ENCODE assay signal across 11 cellular contexts in the genomic region with DNA sequence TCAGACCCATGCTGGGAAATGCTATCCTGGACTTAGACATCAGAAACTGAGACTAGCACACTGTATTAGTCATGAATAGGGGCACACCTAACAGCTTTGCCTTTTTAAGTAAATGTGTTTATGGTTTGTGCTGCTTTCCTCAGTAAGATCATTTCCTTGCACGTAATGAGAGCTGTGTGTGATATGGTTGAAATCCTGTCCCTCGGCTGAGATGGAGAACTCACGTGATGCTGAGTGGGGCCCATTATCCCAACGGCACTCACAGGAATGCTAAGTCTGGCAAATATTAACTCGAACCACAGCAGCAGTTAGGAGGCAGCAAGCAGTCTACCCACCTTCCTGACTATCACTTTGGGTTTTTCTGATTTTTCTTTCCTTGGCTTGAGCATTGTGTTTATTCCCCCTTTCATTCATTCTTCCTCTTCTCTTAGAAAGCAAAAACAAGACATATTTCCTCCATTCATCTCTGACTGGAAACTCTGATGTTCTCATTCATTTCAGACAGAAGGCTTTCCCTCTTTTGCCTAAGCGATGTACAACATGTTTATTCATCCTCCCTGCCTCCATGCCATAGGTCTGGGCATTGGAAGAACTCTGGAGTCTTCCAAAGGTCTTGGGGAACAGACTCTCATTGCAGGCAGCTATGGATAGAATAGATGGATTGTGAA. TPM values are rescaled to one million over a fixed set of nuclear protein-coding genes. Genes with fewer than 3 reads are reported as not detected.
DNase-seq lines count a peak whose midpoint lies in the region; ATAC-seq and TF ChIP-seq lines count a peak whose summit lies in the region.
"Had no signal": no experiment of that assay in that cellular context is flagged by ENCODE, and none has a peak within 500 bp of the region (broad histone marks: within the 10 kb centered on the region; RNA-seq: fewer than 3 reads in every experiment).

No MANE protein-coding gene starts in this region.

- ATAC-seq in central memory CD8-positive, alpha-beta T cell (replicated peaks; ENCODE audit: extremely low read depth, poor library complexity, severe bottlenecking): peak; percentile 46
- ATAC-seq in natural killer cell (peak in 2 of 3 donors; percentile 29 to 33), GM18861 (IDR thresholded peaks at IDR 0.05; ENCODE audit: unreplicated experiment) (no peak)

- no peak overlapping the region for H3K27ac Mint-ChIP-seq in central memory CD8-positive, alpha-beta T cell (ENCODE audit: low read depth)
- peak overlapping the region in 1 of 2 donors; percentile 6 for H3K27ac Mint-ChIP-seq in natural killer cell
- no peak overlapping the region for H3K27ac Mint-ChIP-seq in endothelial cell (ENCODE audit: unreplicated experiment)

- TF ChIP-seq EP300 in sigmoid colon (IDR thresholded peaks at IDR 0.05): no peak

- no peaks in the 10 kb centered on the region for H3K9me3 ChIP-seq in sigmoid colon
- H3K9me3 ChIP-seq: thoracic aorta had no signal

- H3K79me2 ChIP-seq in KMS-11 (ENCODE audit: insufficient read depth, low read depth): peaks cover 8% of the 10 kb centered on the region; the same call in 1 of the 2 replicates

- H4K20me1 ChIP-seq in KMS-11 (ENCODE audit: insufficient read depth): peaks cover 13% of the 10 kb centered on the region; the same call in 1 of the 2 replicates

- H3K4me1 ChIP-seq in KMS-11 (ENCODE audit: low read depth, poor library complexity, severe bottlenecking) (peaks cover 22% of the 10 kb centered on the region), sigmoid colon (peaks cover 0 to 53% (median 29%) of the 10 kb centered on the region in 4 donors)

- no peaks in the 10 kb centered on the region for H3K9me3 Mint-ChIP-seq in central memory CD8-positive, alpha-beta T cell
- H3K9me3 Mint-ChIP-seq in natural killer cell (no peaks in the 10 kb centered on the region), endothelial cell (ENCODE audit: unreplicated experiment) (no peaks in the 10 kb centered on the region)

- no peak overlapping the region for H3K9ac ChIP-seq in KMS-11

- H2AFZ ChIP-seq in KMS-11 (ENCODE audit: low read depth): no peak overlapping the region

- no peak overlapping the region for H3K27ac ChIP-seq in KMS-11
- H3K27ac ChIP-seq in sigmoid colon: peak overlapping the region in 1 of 4 donors; percentile 6
- H3K27ac ChIP-seq: thoracic aorta had no signal

- DNase-seq in COLO668 (lab: John Stamatoyannopoulos, UW; ENCODE audit: unreplicated experiment): peak; percentile 65
- DNase-seq in central memory CD8-positive, alpha-beta T cell (ENCODE audit: low spot score in 2 of 2): no peak
- no peak for DNase-seq in natural killer cell
- DNase-seq in endothelial cell (ENCODE audit: low spot score): no peak
- no peak for DNase-seq in NCI-H446 treated with DMSO at 0.1 percent for 48 hours (lab: John Stamatoyannopoulos, UW)
- DNase-seq in sigmoid colon: no peak
- DNase-seq: activated CD4-positive, CD25-positive, alpha-beta regulatory T cell; NCI-H82 had no signal

- H3K27me3 ChIP-seq in KMS-11 (ENCODE audit: insufficient read depth, low read depth): no peaks in the 10 kb centered on the region
- H3K27me3 ChIP-seq in sigmoid colon: no peaks in the 10 kb centered on the region

- H3K4me2 ChIP-seq in KMS-11: peak overlapping the region; percentile 2; the same call in 1 of the 2 replicates

- TF ChIP-seq CTCF in KMS-11 (conservative IDR thresholded peaks at IDR 0.05; ENCODE audit: low read depth, low read length) (no peak), natural killer cell (IDR thresholded peaks at IDR 0.05) (no peak), endothelial cell (IDR thresholded peaks at IDR 0.05; ENCODE audit: unreplicated experiment) (no peak), sigmoid colon (IDR thresholded peaks at IDR 0.05) (no peak)

- WGBS in sigmoid colon, 2 donors: 14 to 47% methylated on average over 6 of the region's 6 CpGs

- H3K27me3 Mint-ChIP-seq in central memory CD8-positive, alpha-beta T cell: peaks cover 79% of the 10 kb centered on the region
- peaks cover 50 to 74% of the 10 kb centered on the region in 2 donors for H3K27me3 Mint-ChIP-seq in natural killer cell (ENCODE audit: low read depth in 2 of 2)
- H3K27me3 Mint-ChIP-seq in endothelial cell (ENCODE audit: unreplicated experiment): peaks cover 2% of the 10 kb centered on the region

- no peak overlapping the region for H3K4me3 Mint-ChIP-seq in central memory CD8-positive, alpha-beta T cell
- H3K4me3 Mint-ChIP-seq in natural killer cell (no peak overlapping the region), endothelial cell (ENCODE audit: unreplicated experiment) (no peak overlapping the region)

- no peak for TF ChIP-seq POLR2A in sigmoid colon (IDR thresholded peaks at IDR 0.05)

- intact Hi-C loops in natural killer cell (cut with micrococcal nuclease): no loop called here
- intact Hi-C loops in sigmoid colon (cut with DNase I): no loop called here

- H3K36me3 ChIP-seq in KMS-11 (ENCODE audit: insufficient read depth) (no peaks in the 10 kb centered on the region), sigmoid colon (no peaks in the 10 kb centered on the region)
- H3K36me3 ChIP-seq: thoracic aorta had no signal

- no peaks in the 10 kb centered on the region for H3K36me3 Mint-ChIP-seq in central memory CD8-positive, alpha-beta T cell (ENCODE audit: insufficient read depth)
- H3K36me3 Mint-ChIP-seq in natural killer cell (no peaks in the 10 kb centered on the region), endothelial cell (ENCODE audit: low read depth, unreplicated experiment) (no peaks in the 10 kb centered on the region)

- H3K4me1 Mint-ChIP-seq in central memory CD8-positive, alpha-beta T cell: peaks cover 25% of the 10 kb centered on the region
- H3K4me1 Mint-ChIP-seq in natural killer cell (peaks cover 12 to 17% of the 10 kb centered on the region in 2 donors), endothelial cell (ENCODE audit: unreplicated experiment) (peaks cover 17% of the 10 kb centered on the region)

- H3K4me3 ChIP-seq in KMS-11 (IDR thresholded peaks at IDR 0.05; ENCODE audit: insufficient read depth, low read depth, low read length) (no peak overlapping the region), sigmoid colon (no peak overlapping the region)
- H3K4me3 ChIP-seq: thoracic aorta had no signal

RNA-seq across cellular contexts. Expression of gene BCL9, which starts 38.4 kb away (rescaled TPM):
- total RNA-seq in natural killer cell (10 to 100 TPM; 11.0 to 21.1 (median 13.5) TPM), endothelial cell (ENCODE audit: unreplicated experiment) (36.6 TPM), sigmoid colon (10 to 100 TPM; 12.8 to 21.9 (median 15.4) TPM)
- polyA plus RNA-seq in sigmoid colon: 10 to 100 TPM in 1 of 3 donors, 1 to 10 TPM in 2; 2.5 to 12.0 (median 3.0) TPM
